20 cellular contexts compared by ENCODE assay signal in the genomic region with DNA sequence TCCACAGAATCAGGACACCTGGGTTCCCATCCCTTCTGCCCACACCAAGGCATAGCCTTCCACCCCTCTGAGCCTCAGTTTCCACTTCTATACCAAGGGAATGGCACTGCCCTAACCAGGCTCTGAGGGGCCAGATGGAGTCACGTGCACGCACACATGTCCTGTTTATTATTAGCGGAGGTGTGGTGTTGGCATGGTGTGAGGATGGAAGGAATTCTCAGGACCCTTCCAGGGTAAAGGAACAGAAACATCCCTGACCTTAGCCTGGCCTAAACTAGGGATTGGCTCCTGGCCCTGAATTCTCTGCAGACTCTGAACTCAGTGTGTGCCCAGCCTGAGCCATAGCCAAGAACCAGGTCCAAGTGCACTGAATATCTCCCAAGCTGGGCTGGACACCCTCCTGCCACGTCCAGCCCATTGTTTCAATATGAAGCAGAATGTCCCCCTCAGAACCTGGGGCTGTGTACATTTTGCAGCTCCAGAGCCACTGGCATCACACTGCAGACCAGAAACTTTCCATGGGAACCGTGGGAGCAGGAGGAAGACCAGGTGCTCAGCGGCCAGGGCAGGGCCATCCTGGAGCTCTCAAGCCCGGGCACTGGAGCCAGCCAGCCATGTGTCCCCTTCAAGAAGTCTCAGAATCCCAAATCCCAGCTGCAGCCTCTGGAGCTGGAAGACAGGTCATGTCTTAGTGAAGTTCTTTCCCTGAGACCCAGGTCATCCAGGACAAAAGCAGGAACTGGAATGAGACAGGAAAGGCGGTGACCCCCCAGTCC.
DNase-seq lines count a peak whose midpoint lies in the region; ATAC-seq and TF ChIP-seq lines count a peak whose summit lies in the region.
"Had no signal": no experiment of that assay in that cellular context is flagged by ENCODE, and none has a peak within 500 bp of the region (broad histone marks: within the 10 kb centered on the region; RNA-seq: fewer than 3 reads in every experiment).

No MANE protein-coding gene starts in this region.

- H3K27ac Mint-ChIP-seq in MCF 10A (ENCODE audit: low read depth, unreplicated experiment) (no peak overlapping the region), osteocyte (ENCODE audit: unreplicated experiment) (no peak overlapping the region)
- H3K27ac Mint-ChIP-seq in activated CD8-positive, alpha-beta T cell treated with anti-CD3 and anti-CD28 coated beads, Interleukin-2, amount 10 ng/mL, durations not matched to agents 7 days and 5 days: no peak overlapping the region
- H3K27ac Mint-ChIP-seq: activated naive CD8-positive, alpha-beta T cell treated with anti-CD3 and anti-CD28 coated beads, Interleukin-2, amount 10 ng/mL, durations not matched to agents 7 days and 5 days; activated T-helper 1 cell treated with anti-CD3 and anti-CD28 coated beads, Interleukin-12 subunit alpha, Interleukin-12 subunit beta, Interleukin-2, Interleukin-4 antibody, amounts not matched to agents 30 ng/mL and 10 ng/mL and 1 ng/mL, durations not matched to agents 14 hours and 24 hours and 36 hours had no signal

- H3K36me3 ChIP-seq in breast epithelium (no peaks in the 10 kb centered on the region), left ventricle myocardium inferior (no peaks in the 10 kb centered on the region), vagina (no peaks in the 10 kb centered on the region)
- H3K36me3 ChIP-seq: HAP-1, stomach, upper lobe of right lung had no signal

- H3K9me3 ChIP-seq in breast epithelium (no peaks in the 10 kb centered on the region), left ventricle myocardium inferior (replicated peaks) (peaks cover 7% of the 10 kb centered on the region), vagina (no peaks in the 10 kb centered on the region)
- H3K9me3 ChIP-seq: HAP-1, stomach, upper lobe of right lung had no signal

- H3K4me1 ChIP-seq in breast epithelium: peaks cover 11 to 15% of the 10 kb centered on the region in 2 donors
- H3K4me1 ChIP-seq in left ventricle myocardium inferior: peaks cover 37% of the 10 kb centered on the region
- peaks cover 37% of the 10 kb centered on the region for H3K4me1 ChIP-seq in vagina
- H3K4me1 ChIP-seq in foreskin keratinocyte: peaks cover 18% of the 10 kb centered on the region
- H3K4me1 ChIP-seq: HAP-1, upper lobe of right lung had no signal

- H3K4me1 Mint-ChIP-seq in MCF 10A (ENCODE audit: insufficient read depth, unreplicated experiment) (peaks cover 11% of the 10 kb centered on the region), osteocyte (ENCODE audit: unreplicated experiment) (peaks cover 12% of the 10 kb centered on the region)
- H3K4me1 Mint-ChIP-seq in activated CD8-positive, alpha-beta T cell treated with anti-CD3 and anti-CD28 coated beads, Interleukin-2, amount 10 ng/mL, durations not matched to agents 7 days and 5 days (ENCODE audit: low read depth): peaks cover under 1% of the 10 kb centered on the region

- DNase-seq in breast epithelium (ENCODE audit: low spot score in 2 of 2) (peak in 1 of 2 donors; percentile 18), MCF 10A (ENCODE audit: unreplicated experiment) (no peak), left ventricle myocardium inferior (no peak), osteocyte (ENCODE audit: extremely low spot score, unreplicated experiment) (peak; percentile 67), vagina (ENCODE audit: extremely low spot score in 2 of 2) (no peak), foreskin keratinocyte (no peak), amniotic stem cell (lab: John Stamatoyannopoulos, UW) (no peak)
- DNase-seq in activated CD8-positive, alpha-beta T cell treated with anti-CD3 and anti-CD28 coated beads, Interleukin-2, amount 10 ng/mL, durations not matched to agents 7 days and 5 days: no peak
- DNase-seq: activated CD4-positive, CD25-positive, alpha-beta regulatory T cell; activated CD8-positive, alpha-beta memory T cell treated with anti-CD3 and anti-CD28 coated beads for 24 hours; activated naive CD8-positive, alpha-beta T cell treated with anti-CD3 and anti-CD28 coated beads, Interleukin-2, amount 10 ng/mL, durations not matched to agents 7 days and 5 days; dermis blood vessel endothelial cell; foreskin fibroblast; NCI-H524 treated with DMSO at 0.1 percent for 48 hours; stomach; upper lobe of right lung had no signal

- CTCF ChIA-PET in MCF 10A (lab: Yijun Ruan, JAX): no interaction called here
- CTCF ChIA-PET in activated CD8-positive, alpha-beta T cell treated with anti-CD3 and anti-CD28 coated beads, Interleukin-2, amount 10 ng/mL, durations not matched to agents 7 days and 5 days (lab: Charles Lee): no interaction called here

- TF ChIP-seq CTCF in breast epithelium (IDR thresholded peaks at IDR 0.05): no peak
- no peak for TF ChIP-seq CTCF in MCF 10A (IDR thresholded peaks at IDR 0.05; ENCODE audit: unreplicated experiment)
- TF ChIP-seq CTCF in left ventricle myocardium inferior (IDR thresholded peaks at IDR 0.05; ENCODE audit: borderline replicate concordance): no peak
- no peak for TF ChIP-seq CTCF in osteocyte (IDR thresholded peaks at IDR 0.05)
- TF ChIP-seq CTCF in vagina (IDR thresholded peaks at IDR 0.05): no peak
- TF ChIP-seq CTCF in foreskin keratinocyte (conservative IDR thresholded peaks at IDR 0.05): no peak

- POLR2A ChIA-PET in MCF 10A (lab: Yijun Ruan, JAX): no interaction called here
- POLR2A ChIA-PET in activated CD8-positive, alpha-beta T cell treated with anti-CD3 and anti-CD28 coated beads, Interleukin-2, amount 10 ng/mL, durations not matched to agents 7 days and 5 days (lab: Charles Lee): no interaction called here

- intact Hi-C loops in breast epithelium (cut with DNase I; ENCODE audit: low total_unique reads) (no loop called here), MCF 10A (cut with micrococcal nuclease) (no loop called here), left ventricle myocardium inferior (cut with micrococcal nuclease) (no loop called here), vagina (cut with DNase I) (no loop called here)

- H3K36me3 Mint-ChIP-seq in MCF 10A (ENCODE audit: insufficient read depth, unreplicated experiment) (no peaks in the 10 kb centered on the region), osteocyte (ENCODE audit: unreplicated experiment) (no peaks in the 10 kb centered on the region)
- H3K36me3 Mint-ChIP-seq in activated CD8-positive, alpha-beta T cell treated with anti-CD3 and anti-CD28 coated beads, Interleukin-2, amount 10 ng/mL, durations not matched to agents 7 days and 5 days (ENCODE audit: low read depth): no peaks in the 10 kb centered on the region
- H3K36me3 Mint-ChIP-seq: activated naive CD8-positive, alpha-beta T cell treated with anti-CD3 and anti-CD28 coated beads, Interleukin-2, amount 10 ng/mL, durations not matched to agents 7 days and 5 days had no signal

- BruUV-seq in MCF 10A (replicated peaks; lab: Mats Ljungman, UMichigan): no TSS peak

- H3K9me3 Mint-ChIP-seq in MCF 10A (ENCODE audit: unreplicated experiment) (peaks cover 7% of the 10 kb centered on the region), osteocyte (ENCODE audit: unreplicated experiment) (peaks cover 5% of the 10 kb centered on the region)
- H3K9me3 Mint-ChIP-seq in activated CD8-positive, alpha-beta T cell treated with anti-CD3 and anti-CD28 coated beads, Interleukin-2, amount 10 ng/mL, durations not matched to agents 7 days and 5 days (ENCODE audit: insufficient read depth): no peaks in the 10 kb centered on the region
- H3K9me3 Mint-ChIP-seq: activated naive CD8-positive, alpha-beta T cell treated with anti-CD3 and anti-CD28 coated beads, Interleukin-2, amount 10 ng/mL, durations not matched to agents 7 days and 5 days; activated T-helper 1 cell treated with anti-CD3 and anti-CD28 coated beads, Interleukin-12 subunit alpha, Interleukin-12 subunit beta, Interleukin-2, Interleukin-4 antibody, amounts not matched to agents 30 ng/mL and 10 ng/mL and 1 ng/mL, durations not matched to agents 14 hours and 24 hours and 36 hours had no signal

- no peak for ATAC-seq in foreskin keratinocyte
- ATAC-seq in activated CD8-positive, alpha-beta T cell treated with anti-CD3 and anti-CD28 coated beads, Interleukin-2, amount 10 ng/mL, durations not matched to agents 7 days and 5 days: no peak
- ATAC-seq: upper lobe of right lung had no signal

- H3K27ac ChIP-seq in breast epithelium (peak overlapping the region; percentile 41 to 88), left ventricle myocardium inferior (replicated peaks) (peak overlapping the region; percentile 40), vagina (peak overlapping the region; percentile 59), foreskin keratinocyte (no peak overlapping the region)
- H3K27ac ChIP-seq: C4-2B, epithelial cell of prostate, stomach, upper lobe of right lung had no signal

- no peaks in the 10 kb centered on the region for H3K27me3 Mint-ChIP-seq in MCF 10A (ENCODE audit: insufficient read depth, unreplicated experiment)
- peaks cover 7% of the 10 kb centered on the region for H3K27me3 Mint-ChIP-seq in osteocyte (ENCODE audit: unreplicated experiment)
- peaks cover 5% of the 10 kb centered on the region for H3K27me3 Mint-ChIP-seq in activated CD8-positive, alpha-beta T cell treated with anti-CD3 and anti-CD28 coated beads, Interleukin-2, amount 10 ng/mL, durations not matched to agents 7 days and 5 days (ENCODE audit: low read depth)

- no peak overlapping the region for H3K4me3 ChIP-seq in breast epithelium
- no peak overlapping the region for H3K4me3 ChIP-seq in left ventricle myocardium inferior
- no peak overlapping the region for H3K4me3 ChIP-seq in vagina
- H3K4me3 ChIP-seq: HAP-1, stomach, upper lobe of right lung had no signal

- H3K27me3 ChIP-seq in breast epithelium (no peaks in the 10 kb centered on the region), left ventricle myocardium inferior (ENCODE audit: low read depth) (peaks cover 17% of the 10 kb centered on the region), vagina (no peaks in the 10 kb centered on the region), foreskin keratinocyte (no peaks in the 10 kb centered on the region)
- H3K27me3 ChIP-seq: upper lobe of right lung had no signal

- H3K4me3 Mint-ChIP-seq in MCF 10A (ENCODE audit: unreplicated experiment) (no peak overlapping the region), osteocyte (ENCODE audit: unreplicated experiment) (no peak overlapping the region)
- no peak overlapping the region for H3K4me3 Mint-ChIP-seq in activated CD8-positive, alpha-beta T cell treated with anti-CD3 and anti-CD28 coated beads, Interleukin-2, amount 10 ng/mL, durations not matched to agents 7 days and 5 days
- H3K4me3 Mint-ChIP-seq: activated naive CD8-positive, alpha-beta T cell treated with anti-CD3 and anti-CD28 coated beads, Interleukin-2, amount 10 ng/mL, durations not matched to agents 7 days and 5 days; activated T-helper 1 cell treated with anti-CD3 and anti-CD28 coated beads, Interleukin-12 subunit alpha, Interleukin-12 subunit beta, Interleukin-2, Interleukin-4 antibody, amounts not matched to agents 30 ng/mL and 10 ng/mL and 1 ng/mL, durations not matched to agents 14 hours and 24 hours and 36 hours had no signal

- TF ChIP-seq POLR2A in breast epithelium (IDR thresholded peaks at IDR 0.05) (no peak), vagina (IDR thresholded peaks at IDR 0.05) (no peak)
